28 cellular contexts compared by ENCODE assay signal in genomic region chr2:109027702-109028101, GRCh38. TPM values are rescaled to one million over a fixed set of nuclear protein-coding genes. Genes with fewer than 3 reads are reported as not detected.
DNase-seq lines count a peak whose midpoint lies in the region; ATAC-seq and TF ChIP-seq lines count a peak whose summit lies in the region.
"Had no signal": no experiment of that assay in that cellular context is flagged by ENCODE, and none has a peak within 500 bp of the region (broad histone marks: within the 10 kb centered on the region; RNA-seq: fewer than 3 reads in every experiment).

No MANE protein-coding gene starts in this region.

- H3K27me3 Mint-ChIP-seq in activated CD4-positive, alpha-beta T cell treated with anti-CD3 and anti-CD28 coated beads, Interleukin-2, amount 10 ng/mL, durations not matched to agents 7 days and 5 days = no peaks in the 10 kb centered on the region
- H3K27me3 Mint-ChIP-seq in CD4-positive, alpha-beta T cell = no peaks in the 10 kb centered on the region
- peaks cover 34% of the 10 kb centered on the region for H3K27me3 Mint-ChIP-seq in WTC11 (ENCODE audit: low read depth)
- H3K27me3 Mint-ChIP-seq in naive thymus-derived CD8-positive, alpha-beta T cell = no peaks in the 10 kb centered on the region
- H3K27me3 Mint-ChIP-seq: B cell; CD8-positive, alpha-beta memory T cell; IgD-negative memory B cell had no signal

- no peak for DNase-seq in activated CD4-positive, alpha-beta T cell treated with anti-CD3 and anti-CD28 coated beads, Interleukin-2, amount 10 ng/mL, durations not matched to agents 7 days and 5 days
- DNase-seq in activated CD4-positive, alpha-beta T cell treated with anti-CD3 and anti-CD28 coated beads for 1 hour = no peak
- no peak for DNase-seq in CD4-positive, alpha-beta T cell
- DNase-seq in WTC11 (ENCODE audit: low spot score) (no peak), osteoblast (ENCODE audit: insufficient read length, low spot score, missing footprints) (no peak)
- no peak for DNase-seq in naive thymus-derived CD8-positive, alpha-beta T cell
- DNase-seq: Calu3; CD8-positive, alpha-beta memory T cell; DMS79 treated with DMSO at 0.1 percent for 48 hours; GF-D8; H9; HFFc6; MM.1S; NCI-H1694; NCI-H2029 treated with DMSO at 0.1 percent for 48 hours; NCI-H446 treated with DMSO at 0.1 percent for 48 hours; NCI-H526; NK-92 treated with Interleukin-12 subunit alpha and Interleukin-12 subunit beta, amount 100 ng/mL, for 24 hours; PC-3; SJCRH30 had no signal

- H3K79me2 ChIP-seq in osteoblast (ENCODE audit: insufficient read depth, low read length) = no peaks in the 10 kb centered on the region

- peak overlapping the region; percentile 60 for H3K27ac Mint-ChIP-seq in activated CD4-positive, alpha-beta T cell treated with anti-CD3 and anti-CD28 coated beads, Interleukin-2, amount 10 ng/mL, durations not matched to agents 7 days and 5 days
- H3K27ac Mint-ChIP-seq in CD4-positive, alpha-beta T cell = peak overlapping the region; percentile 58
- no peak overlapping the region; the same call in 1 of the 2 replicates for H3K27ac Mint-ChIP-seq in WTC11
- H3K27ac Mint-ChIP-seq in naive thymus-derived CD8-positive, alpha-beta T cell = peak overlapping the region in 9 of 10 donors; percentile 7 to 91 (median 38)
- H3K27ac Mint-ChIP-seq: B cell, HFFc6, IgD-negative memory B cell had no signal

- no peak overlapping the region for H3K4me2 ChIP-seq in osteoblast (ENCODE audit: insufficient read depth, low read length)
- H3K4me2 ChIP-seq: KMS-11 had no signal

- no peaks in the 10 kb centered on the region for H3K36me3 Mint-ChIP-seq in activated CD4-positive, alpha-beta T cell treated with anti-CD3 and anti-CD28 coated beads, Interleukin-2, amount 10 ng/mL, durations not matched to agents 7 days and 5 days (ENCODE audit: low read depth)
- H3K36me3 Mint-ChIP-seq in CD4-positive, alpha-beta T cell (ENCODE audit: low read depth) = no peaks in the 10 kb centered on the region
- H3K36me3 Mint-ChIP-seq in WTC11 = no peaks in the 10 kb centered on the region
- no peaks in the 10 kb centered on the region for H3K36me3 Mint-ChIP-seq in naive thymus-derived CD8-positive, alpha-beta T cell
- H3K36me3 Mint-ChIP-seq: CD8-positive, alpha-beta memory T cell; IgD-negative memory B cell had no signal

- H3K27ac ChIP-seq in CD4-positive, alpha-beta T cell (ENCODE audit: low read depth, low read length) = no peak overlapping the region
- H3K27ac ChIP-seq in osteoblast (ENCODE audit: low read depth, low read length) = no peak overlapping the region
- H3K27ac ChIP-seq: 22Rv1, C4-2B, KMS-11, SJCRH30 had no signal

- ATAC-seq in CD4-positive, alpha-beta T cell (ENCODE audit: poor library complexity) = no peak
- ATAC-seq in WTC11 (peak; percentile 11; the same call in 1 of the 2 replicates), HG03097 (IDR thresholded peaks at IDR 0.05; ENCODE audit: low FRiP score, unreplicated experiment) (no peak), GM21619 (IDR thresholded peaks at IDR 0.05; ENCODE audit: unreplicated experiment) (no peak)
- ATAC-seq in naive thymus-derived CD8-positive, alpha-beta T cell = no peak
- ATAC-seq: PC-3, Right ventricle myocardium inferior had no signal

- peaks cover 7% of the 10 kb centered on the region for H3K4me1 ChIP-seq in osteoblast (ENCODE audit: insufficient read depth, low read length)
- H3K4me1 ChIP-seq: SJCRH30 had no signal

- peaks cover 33% of the 10 kb centered on the region for H3K4me1 Mint-ChIP-seq in activated CD4-positive, alpha-beta T cell treated with anti-CD3 and anti-CD28 coated beads, Interleukin-2, amount 10 ng/mL, durations not matched to agents 7 days and 5 days
- peaks cover 46% of the 10 kb centered on the region for H3K4me1 Mint-ChIP-seq in CD4-positive, alpha-beta T cell (ENCODE audit: low read depth)
- H3K4me1 Mint-ChIP-seq in WTC11 = peaks cover 16% of the 10 kb centered on the region
- H3K4me1 Mint-ChIP-seq in naive thymus-derived CD8-positive, alpha-beta T cell = peaks cover 11 to 54% (median 43%) of the 10 kb centered on the region in 4 donors

- no peak for TF ChIP-seq CTCF in CD4-positive, alpha-beta T cell (IDR thresholded peaks at IDR 0.05)
- TF ChIP-seq CTCF in WTC11 (IDR thresholded peaks at IDR 0.05) = no peak
- TF ChIP-seq CTCF in osteoblast (IDR thresholded peaks at IDR 0.05; ENCODE audit: extremely low read depth, low read depth, low read length) = no peak

- intact Hi-C loops in CD4-positive, alpha-beta T cell (cut with DNase I, micrococcal nuclease) = loop anchor here in 1 of 2 experiments (10.0 kb wide), 1 partner anchor 187 kb away; no protein-coding TSS in a partner anchor

- no peaks in the 10 kb centered on the region for H3K27me3 ChIP-seq in CD4-positive, alpha-beta T cell (ENCODE audit: control insufficient read depth, insufficient read depth, low read length)
- peaks cover 47% of the 10 kb centered on the region for H3K27me3 ChIP-seq in osteoblast (ENCODE audit: insufficient read depth, low read length)
- H3K27me3 ChIP-seq: SJCRH30 had no signal

- H4K20me1 ChIP-seq in osteoblast (ENCODE audit: insufficient read depth, low read length) = no peaks in the 10 kb centered on the region

- no peak overlapping the region for H3K4me3 ChIP-seq in osteoblast (ENCODE audit: insufficient read depth, low read length)
- H3K4me3 ChIP-seq: SJCRH30 had no signal

- POLR2A ChIA-PET in activated CD4-positive, alpha-beta T cell treated with anti-CD3 and anti-CD28 coated beads, Interleukin-2, amount 10 ng/mL, durations not matched to agents 7 days and 5 days (lab: Charles Lee) = no interaction called here
- POLR2A ChIA-PET in CD4-positive, alpha-beta T cell (lab: Charles Lee) = no interaction called here
- POLR2A ChIA-PET in WTC11 (lab: Charles Lee) = interaction anchor here (0.5 kb wide), 1 partner anchor 248 kb away, joined by 3 read pairs; no protein-coding TSS in a partner anchor
- POLR2A ChIA-PET in naive thymus-derived CD8-positive, alpha-beta T cell (lab: Charles Lee) = interaction anchor here (0.6 to 2.2 kb wide), 2 partner anchors 13 to 44 kb away, joined by 3 to 5 read pairs; no protein-coding TSS in a partner anchor

- no peaks in the 10 kb centered on the region for H3K9me3 Mint-ChIP-seq in activated CD4-positive, alpha-beta T cell treated with anti-CD3 and anti-CD28 coated beads, Interleukin-2, amount 10 ng/mL, durations not matched to agents 7 days and 5 days
- H3K9me3 Mint-ChIP-seq in CD4-positive, alpha-beta T cell = no peaks in the 10 kb centered on the region
- no peaks in the 10 kb centered on the region for H3K9me3 Mint-ChIP-seq in WTC11
- no peaks in the 10 kb centered on the region for H3K9me3 Mint-ChIP-seq in naive thymus-derived CD8-positive, alpha-beta T cell
- H3K9me3 Mint-ChIP-seq: CD8-positive, alpha-beta memory T cell; H9; HFFc6; IgD-negative memory B cell had no signal

- CTCF ChIA-PET in activated CD4-positive, alpha-beta T cell treated with anti-CD3 and anti-CD28 coated beads, Interleukin-2, amount 10 ng/mL, durations not matched to agents 7 days and 5 days (lab: Charles Lee) = no interaction called here
- CTCF ChIA-PET in CD4-positive, alpha-beta T cell (lab: Charles Lee) = no interaction called here
- CTCF ChIA-PET in WTC11 (lab: Charles Lee) = no interaction called here

- no peak overlapping the region for H2AFZ ChIP-seq in osteoblast (ENCODE audit: low read length)

- H3K9me3 ChIP-seq in CD4-positive, alpha-beta T cell (ENCODE audit: control insufficient read depth, low read length) = no peaks in the 10 kb centered on the region
- H3K9me3 ChIP-seq in osteoblast (ENCODE audit: low read depth, low read length) = no peaks in the 10 kb centered on the region
- H3K9me3 ChIP-seq: SJCRH30 had no signal

- H3K4me3 Mint-ChIP-seq in activated CD4-positive, alpha-beta T cell treated with anti-CD3 and anti-CD28 coated beads, Interleukin-2, amount 10 ng/mL, durations not matched to agents 7 days and 5 days = no peak overlapping the region
- H3K4me3 Mint-ChIP-seq in CD4-positive, alpha-beta T cell = no peak overlapping the region
- H3K4me3 Mint-ChIP-seq in WTC11 = no peak overlapping the region
- H3K4me3 Mint-ChIP-seq in naive thymus-derived CD8-positive, alpha-beta T cell = no peak overlapping the region
- H3K4me3 Mint-ChIP-seq: B cell; CD8-positive, alpha-beta memory T cell; H9; HFFc6; IgD-negative memory B cell had no signal

- no peaks in the 10 kb centered on the region for H3K36me3 ChIP-seq in osteoblast (ENCODE audit: insufficient read depth, low read length)
- H3K36me3 ChIP-seq: SJCRH30 had no signal

RNA-seq across cellular contexts. Expression of gene EDAR, which starts 38.7 kb away (rescaled TPM):
- under 1 TPM; 0.87 TPM for total RNA-seq in activated CD4-positive, alpha-beta T cell treated with anti-CD3 and anti-CD28 coated beads, Interleukin-2, amount 10 ng/mL, durations not matched to agents 7 days and 5 days
- total RNA-seq in CD4-positive, alpha-beta T cell = 10 to 100 TPM in 1 of 2 experiments, 1 to 10 TPM in 1; 9.4 to 10.3 TPM
- total RNA-seq in WTC11 (2021) (0.05 TPM in 1 of 3 replicates, not detected in the others), osteoblast (not detected in 2 replicates)
- 10 to 100 TPM; 10.5 to 10.6 TPM for total RNA-seq in naive thymus-derived CD8-positive, alpha-beta T cell
- polyA plus RNA-seq in naive thymus-derived CD8-positive, alpha-beta T cell = 10 to 100 TPM in 1 of 3 donors, 1 to 10 TPM in 2; 2.8 to 11.8 (median 5.4) TPM
- total RNA-seq: B cell, Calu3, H9, HFFc6, SJCRH30 had no signal

Comparison
In these comparisons a context has a peak if more than half of its experiments do, and no peak if none do; other contexts are left out.
1. POLR2A ChIA-PET loops: an anchor here in WTC11 (0.5 kb wide) and naive thymus-derived CD8-positive, alpha-beta T cell (0.6 to 2.2 kb wide); none called in activated CD4-positive, alpha-beta T cell treated with anti-CD3 and anti-CD28 coated beads, Interleukin-2, amount 10 ng/mL, durations not matched to agents 7 days and 5 days and CD4-positive, alpha-beta T cell.